ENCODE assay signal across 8 cellular contexts in genomic region chr10:89207181-89207800, GRCh38. TPM values are rescaled to one million over a fixed set of nuclear protein-coding genes. Genes with fewer than 3 reads are reported as not detected.
DNase-seq lines count a peak whose midpoint lies in the region; ATAC-seq and TF ChIP-seq lines count a peak whose summit lies in the region.

Gene CH25H (minus strand): TSS chr10:89207317. CDS start chr10:89207292, 25 bp downstream.

- peak within 1 kb of the TSS; percentile 57 for H3K27ac Mint-ChIP-seq in type B pancreatic cell

- intact Hi-C loops in A673 (cut with micrococcal nuclease; ENCODE audit: unreplicated experiment) (no loop called here), adrenal gland (cut with DNase I) (loop anchor here in 1 of 2 donors (10.0 kb wide), 1 partner anchor 102 kb away; no protein-coding TSS in a partner anchor), cardiac septum (cut with DNase I) (loop anchor here (5.0 kb wide), 2 partner anchors 95 to 135 kb away; no protein-coding TSS in a partner anchor)

- CTCF ChIA-PET in A673 (lab: Charles Lee): interaction anchor here (0.5 to 1.2 kb wide), 4 partner anchors 121 to 273 kb away, joined by 3 to 7 read pairs (median 3); no protein-coding TSS in a partner anchor

- H3K27me3 ChIP-seq in A673 (replicated peaks; ENCODE audit: insufficient read depth, low read depth, low read length, poor library complexity): no peaks in the 10 kb centered on the region
- H3K27me3 ChIP-seq in adrenal gland: peaks cover 25% of the 10 kb centered on the region

- H3K9me3 Mint-ChIP-seq in type B pancreatic cell: no peaks in the 10 kb centered on the region

- H3K36me3 ChIP-seq in A673 (ENCODE audit: insufficient read depth, low read length, poor library complexity, severe bottlenecking) (no peaks in the 10 kb centered on the region), adrenal gland (replicated peaks in 1 of 2) (no peaks in the 10 kb centered on the region)

- DNase-seq in A673 (ENCODE audit: low spot score) (peak; percentile 87), adrenal gland (peak; percentile 68 to 88 (median 74)), cardiac septum (ENCODE audit: low spot score) (peak; percentile 91), omental fat pad (ENCODE audit: low spot score) (peak; percentile 66), type B pancreatic cell (ENCODE audit: extremely low spot score, unreplicated experiment) (no peak), 8988T (no peak)

- H3K4me1 Mint-ChIP-seq in type B pancreatic cell (ENCODE audit: unreplicated experiment): peaks cover 8% of the 10 kb centered on the region

- peak within 1 kb of the TSS; percentile 87 for H3K4me3 Mint-ChIP-seq in type B pancreatic cell

- WGBS in adrenal gland, 4 donors: 0 to 1% (median 0%) methylated on average over 23 to 28 of the region's 28 CpGs

- H3K9me3 ChIP-seq in A673 (ENCODE audit: low read depth, low read length, poor library complexity, severe bottlenecking): no peaks in the 10 kb centered on the region
- H3K9me3 ChIP-seq in adrenal gland (replicated peaks in 1 of 3): no peaks in the 10 kb centered on the region

- no TSS peak for BruUV-seq in A673 (replicated peaks; lab: Mats Ljungman, UMichigan)

- peak; percentile 50 for ATAC-seq in GM19025 (IDR thresholded peaks at IDR 0.05; ENCODE audit: low read depth, unreplicated experiment)
- ATAC-seq in omental fat pad (ENCODE audit: low FRiP score): peak; percentile 76

- H3K4me1 ChIP-seq in A673 (ENCODE audit: insufficient read depth, low read length, poor library complexity, severe bottlenecking) (peaks cover 4% of the 10 kb centered on the region), adrenal gland (replicated peaks in 1 of 2) (peaks cover 10 to 18% of the 10 kb centered on the region in 2 donors)

- H3K27ac ChIP-seq in A673 (ENCODE audit: low read depth, low read length, poor library complexity, severe bottlenecking) (no peak within 1 kb of the TSS), adrenal gland (peak within 1 kb of the TSS in 4 of 5 donors; percentile 30 to 65 (median 40))

- peak within 1 kb of the TSS; percentile 51 for H3K4me3 ChIP-seq in A673 (ENCODE audit: low read depth, low read length, poor library complexity, severe bottlenecking)
- peak within 1 kb of the TSS in 3 of 4 donors; percentile 22 to 53 (median 34) for H3K4me3 ChIP-seq in adrenal gland

- no peak for TF ChIP-seq POLR2A in adrenal gland (IDR thresholded peaks at IDR 0.05)

- TF ChIP-seq CTCF in A673 (conservative IDR thresholded peaks at IDR 0.05; ENCODE audit: low read depth, low read length) (no peak), adrenal gland (IDR thresholded peaks at IDR 0.05) (no peak), omental fat pad (IDR thresholded peaks at IDR 0.05) (no peak), type B pancreatic cell (conservative IDR thresholded peaks at IDR 0.05) (no peak)

- H3K36me3 Mint-ChIP-seq in type B pancreatic cell: no peaks in the 10 kb centered on the region

- peaks cover 40% of the 10 kb centered on the region for H3K27me3 Mint-ChIP-seq in type B pancreatic cell

- POLR2A ChIA-PET in A673 (lab: Charles Lee; ENCODE audit: low non-redundant PET): interaction anchor here (0.6 kb wide), 1 partner anchor 254 kb away, joined by 6 read pairs; no protein-coding TSS in a partner anchor

TF ChIP-seq in PFSK-1, 5 proteins besides CTCF, POLR2A, EP300 and RAD21:
- no peak for TF ChIP-seq TAF1 (IDR thresholded peaks at IDR 0.05; ENCODE audit: borderline replicate concordance, insufficient read depth, low read length)
- TF ChIP-seq POLR2AphosphoS5 (IDR thresholded peaks at IDR 0.05; ENCODE audit: low read depth, low read length): peak; percentile 57; the same call in 1 of the 2 replicates
- no peak for TF ChIP-seq FOXP2 (optimal IDR thresholded peaks at IDR 0.05; ENCODE audit: borderline replicate concordance, extremely low read depth, extremely low read length, insufficient read depth)

RNA-seq across cellular contexts. Expression of gene CH25H, which starts in this region (rescaled TPM):
- total RNA-seq in A673 (2021) (0.42 and 0.56 TPM in 2 replicates), adrenal gland (10 to 100 TPM in 4 of 8 donors, 1 to 10 TPM in 4; 1.8 to 16.3 (median 8.8) TPM), cardiac septum (1.00 TPM), omental fat pad (10 to 100 TPM in 2 of 4 donors, 1 to 10 TPM in 2; 6.3 to 25.5 (median 13.4) TPM), type B pancreatic cell (ENCODE audit: low replicate concordance) (0.43 and 0.70 TPM in 2 replicates)
- polyA plus RNA-seq in PFSK-1 (2012; ENCODE audit: insufficient read length, low read depth): 10.6 TPM
- 1 to 10 TPM in 1 of 3 donors, under 1 TPM in 2; 0.80 to 2.9 (median 0.81) TPM for polyA plus RNA-seq in adrenal gland

Comparison
In these comparisons a context has a peak if more than half of its experiments do, and no peak if none do; other contexts are left out.
1. Peak in DNase-seq and H3K4me3 ChIP-seq in A673; RNA of the gene not detected or under 1 TPM.
2. Peak in DNase-seq in cardiac septum; RNA of the gene not detected or under 1 TPM.
3. DNase-seq: peak in adrenal gland (7 of 7) and omental fat pad (single experiment); none in type B pancreatic cell (single experiment) and 8988T (single experiment).